ENCODE assay signal across 1 cellular context in the genomic region with DNA sequence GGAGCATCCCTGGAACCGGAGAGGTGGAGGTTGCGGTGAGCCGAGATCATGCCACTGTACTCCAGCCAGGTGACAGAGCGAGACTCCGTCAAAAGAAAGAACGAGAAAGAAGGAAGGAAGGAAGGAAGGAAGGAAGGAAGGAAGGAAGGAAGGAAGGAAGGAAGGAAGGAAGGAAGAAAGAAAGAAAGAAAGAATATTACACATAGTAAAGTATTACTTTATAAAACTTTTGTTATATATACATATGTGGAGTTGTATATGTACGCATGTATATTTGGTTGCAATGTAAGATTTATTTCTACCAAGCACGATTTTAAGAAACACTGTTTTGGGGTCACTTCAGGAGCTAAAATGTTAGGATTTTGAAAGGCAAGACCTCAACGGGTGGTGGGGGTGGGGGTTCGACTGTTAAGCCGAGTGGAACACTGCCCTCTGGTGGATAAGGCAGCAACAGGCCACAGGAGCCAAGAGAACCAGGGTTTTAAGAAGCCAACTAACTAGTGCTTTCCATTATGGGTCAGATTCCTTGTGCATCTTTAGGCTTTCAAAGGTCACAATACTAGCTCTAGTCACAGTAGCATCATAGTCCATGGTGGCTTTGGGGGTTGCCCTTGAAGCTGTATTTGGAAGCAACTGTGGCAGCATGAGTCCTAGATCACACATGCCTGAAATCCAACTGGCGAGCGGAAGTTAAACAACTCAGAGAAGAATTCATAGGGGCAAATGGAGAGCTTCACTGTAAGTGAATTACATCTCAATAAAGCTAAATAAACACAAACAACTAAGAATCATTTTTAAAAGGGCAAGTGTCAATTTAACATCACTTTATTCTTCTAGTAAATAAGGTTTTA.
TF ChIP-seq lines count a peak whose summit lies in the region.

No MANE protein-coding gene starts in this region.

TF ChIP-seq in HEK293, 187 proteins besides CTCF, POLR2A, EP300 and RAD21 (continued from another document):
- TF ChIP-seq, protein P1, sequence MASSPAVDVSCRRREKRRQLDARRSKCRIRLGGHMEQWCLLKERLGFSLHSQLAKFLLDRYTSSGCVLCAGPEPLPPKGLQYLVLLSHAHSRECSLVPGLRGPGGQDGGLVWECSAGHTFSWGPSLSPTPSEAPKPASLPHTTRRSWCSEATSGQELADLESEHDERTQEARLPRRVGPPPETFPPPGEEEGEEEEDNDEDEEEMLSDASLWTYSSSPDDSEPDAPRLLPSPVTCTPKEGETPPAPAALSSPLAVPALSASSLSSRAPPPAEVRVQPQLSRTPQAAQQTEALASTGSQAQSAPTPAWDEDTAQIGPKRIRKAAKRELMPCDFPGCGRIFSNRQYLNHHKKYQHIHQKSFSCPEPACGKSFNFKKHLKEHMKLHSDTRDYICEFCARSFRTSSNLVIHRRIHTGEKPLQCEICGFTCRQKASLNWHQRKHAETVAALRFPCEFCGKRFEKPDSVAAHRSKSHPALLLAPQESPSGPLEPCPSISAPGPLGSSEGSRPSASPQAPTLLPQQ (tag by site-specific recombination; IDR thresholded peaks at IDR 0.05): no peak
- TF ChIP-seq ZBTB48 (tag by site-specific recombination; IDR thresholded peaks at IDR 0.05): no peak
- no peak for TF ChIP-seq ZNF621 (tag by site-specific recombination; IDR thresholded peaks at IDR 0.05)
- TF ChIP-seq ZFP3 (tag by site-specific recombination; IDR thresholded peaks at IDR 0.05; ENCODE audit: low read depth): no peak
- TF ChIP-seq ZNF558 (tag by site-specific recombination; IDR thresholded peaks at IDR 0.05): no peak
- no peak for TF ChIP-seq ZFP41 (tag by site-specific recombination; IDR thresholded peaks at IDR 0.05; ENCODE audit: borderline replicate concordance)
- no peak for TF ChIP-seq SP3 (tag by site-specific recombination; IDR thresholded peaks at IDR 0.05)
- no peak for TF ChIP-seq ZNF776 (tag by site-specific recombination; IDR thresholded peaks at IDR 0.05; ENCODE audit: borderline replicate concordance)
- TF ChIP-seq ZNF302 (tag by site-specific recombination; IDR thresholded peaks at IDR 0.05; ENCODE audit: low read depth): no peak
